20 cellular contexts compared by ENCODE assay signal in the genomic region with DNA sequence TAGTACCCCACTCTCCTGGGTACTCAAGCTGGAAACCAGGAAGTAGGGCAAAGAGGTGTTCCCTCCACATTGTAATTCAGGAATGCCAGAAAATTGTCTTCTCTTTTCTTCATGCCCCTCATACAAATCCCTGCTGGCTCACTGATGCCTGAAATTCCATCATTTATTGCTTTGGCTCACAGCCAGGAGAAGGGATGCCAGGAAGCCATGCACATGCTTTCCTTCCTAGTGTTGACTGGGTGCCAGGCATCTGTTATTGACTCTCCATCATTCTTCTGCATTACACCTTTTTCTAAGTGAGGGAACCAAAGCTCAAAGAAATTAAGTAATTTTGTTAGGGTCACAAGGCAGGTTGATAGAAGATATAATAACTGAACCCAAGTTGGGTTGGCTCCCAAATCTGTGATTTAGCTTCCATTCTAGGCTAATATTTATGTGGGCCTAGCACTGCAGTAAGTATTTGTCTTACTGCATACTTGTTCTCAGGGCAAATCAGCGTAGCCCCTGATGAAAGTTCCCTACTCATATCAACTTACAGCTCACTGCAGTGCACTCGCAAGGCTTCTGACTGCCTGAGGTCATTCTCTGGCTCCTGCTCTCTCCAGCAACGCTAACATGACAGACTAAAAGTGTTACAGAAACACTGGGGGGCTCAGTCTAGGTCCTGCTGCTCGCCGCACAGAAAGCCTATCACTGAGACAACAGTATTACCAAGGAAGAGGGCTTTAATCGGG.
DNase-seq lines count a peak whose midpoint lies in the region; ATAC-seq and TF ChIP-seq lines count a peak whose summit lies in the region.
"Had no signal": no experiment of that assay in that cellular context is flagged by ENCODE, and none has a peak within 500 bp of the region (broad histone marks: within the 10 kb centered on the region; RNA-seq: fewer than 3 reads in every experiment).

No MANE protein-coding gene starts in this region.

- no peaks in the 10 kb centered on the region for H3K4me1 ChIP-seq in RWPE2 (ENCODE audit: insufficient read depth, poor library complexity, severe bottlenecking)
- H3K4me1 ChIP-seq: A549, breast epithelium, spleen, upper lobe of left lung had no signal

- no peak for TF ChIP-seq CTCF in RWPE2 (IDR thresholded peaks at IDR 0.05; ENCODE audit: poor library complexity, severe bottlenecking)

- ATAC-seq in RWPE2 (ENCODE audit: low read depth) (peak; percentile 71), HG02588 (IDR thresholded peaks at IDR 0.05; ENCODE audit: unreplicated experiment) (no peak)
- ATAC-seq: A549, T-helper 17 cell had no signal

- peak; percentile 11 for DNase-seq in DMS79 treated with DMSO at 0.1 percent for 48 hours (lab: John Stamatoyannopoulos, UW)
- no peak for DNase-seq in DMS79 (lab: John Stamatoyannopoulos, UW)
- no peak for DNase-seq in RWPE2 (ENCODE audit: low spot score)
- peak; percentile 12 for DNase-seq in iris pigment epithelial cell (ENCODE audit: low read depth)
- peak; percentile 14 for DNase-seq in skeletal muscle cell (ENCODE audit: low read depth)
- no peak for DNase-seq in activated naive CD4-positive, alpha-beta T cell treated with anti-CD3 and anti-CD28 coated beads, Interleukin-2, amount 50 U/mL, for 16 hours
- DNase-seq in iPS-NIHi11 (ENCODE audit: low spot score), result no peak
- DNase-seq: activated CD4-positive, alpha-beta T cell treated with anti-CD3 and anti-CD28 coated beads, Interleukin-2, amount 50 U/mL, for 4 hours; activated effector memory CD4-positive, alpha-beta T cell treated with anti-CD3 and anti-CD28 coated beads, Interleukin-2, amount 50 U/mL, for 16 hours; Calu3; Kasumi-1; NCI-H345; PC-9; spleen; T-helper 17 cell; upper lobe of left lung had no signal

- no peaks in the 10 kb centered on the region for H3K36me3 ChIP-seq in RWPE2 (ENCODE audit: low read depth)
- H3K36me3 ChIP-seq: breast epithelium, spleen, upper lobe of left lung had no signal

- H3K4me3 ChIP-seq in RWPE2 (ENCODE audit: severe bottlenecking) (no peak overlapping the region), skeletal muscle cell (ENCODE audit: low read depth, low read length) (no peak overlapping the region)
- H3K4me3 ChIP-seq: A549, breast epithelium, PC-9, spleen, upper lobe of left lung had no signal

- no peak overlapping the region for H3K27ac ChIP-seq in RWPE2 (ENCODE audit: poor library complexity, severe bottlenecking)
- H3K27ac ChIP-seq: A549, epithelial cell of prostate, PC-9, spleen, upper lobe of left lung had no signal

- no peaks in the 10 kb centered on the region for H3K27me3 ChIP-seq in RWPE2 (ENCODE audit: insufficient read depth, poor library complexity, severe bottlenecking)
- H3K27me3 ChIP-seq: breast epithelium, upper lobe of left lung had no signal

- no peaks in the 10 kb centered on the region for H3K9me3 ChIP-seq in RWPE2 (ENCODE audit: severe bottlenecking)
- H3K9me3 ChIP-seq: A549, breast epithelium, upper lobe of left lung had no signal

Comparison
In these comparisons a context has a peak if more than half of its experiments do, and no peak if none do; other contexts are left out.
1. DNase-seq: peak in DMS79 treated with DMSO at 0.1 percent for 48 hours (single experiment), iris pigment epithelial cell (single experiment) and skeletal muscle cell (single experiment); none in DMS79 (single experiment), RWPE2 (single experiment), activated naive CD4-positive, alpha-beta T cell treated with anti-CD3 and anti-CD28 coated beads, Interleukin-2, amount 50 U/mL, for 16 hours (single experiment) and iPS-NIHi11 (single experiment).